19 cellular contexts compared by ENCODE assay signal in the genomic region with DNA sequence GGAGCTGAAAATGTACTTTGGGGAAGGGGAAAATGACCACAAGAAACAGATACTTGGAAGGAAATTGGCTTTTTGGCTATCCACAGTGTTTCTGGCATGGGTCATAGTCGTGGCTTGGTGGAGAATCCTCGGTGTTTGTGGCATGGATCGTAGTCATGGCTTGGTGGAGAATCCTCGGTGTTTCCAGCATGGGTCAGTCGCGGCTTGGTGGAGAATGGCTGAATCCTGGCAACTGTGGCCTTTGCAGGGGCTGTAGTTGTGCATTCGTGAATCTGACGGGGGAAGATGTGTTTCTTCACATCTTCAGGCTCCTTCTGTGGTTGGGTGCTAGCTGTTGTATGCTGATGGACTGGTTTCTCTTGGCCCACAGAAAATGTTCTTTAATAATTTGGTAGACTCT.
DNase-seq lines count a peak whose midpoint lies in the region; ATAC-seq, FAIRE-seq and TF ChIP-seq lines count a peak whose summit lies in the region.
"Had no signal": no experiment of that assay in that cellular context is flagged by ENCODE, and none has a peak within 500 bp of the region (broad histone marks: within the 10 kb centered on the region; RNA-seq: fewer than 3 reads in every experiment).

No MANE protein-coding gene starts in this region.

- H3K27ac Mint-ChIP-seq in naive B cell: peak overlapping the region in 2 of 6 donors; percentile 43 to 62
- H3K27ac Mint-ChIP-seq in naive thymus-derived CD8-positive, alpha-beta T cell: peak overlapping the region in 1 of 10 donors; percentile 13
- H3K27ac Mint-ChIP-seq: CD8-positive, alpha-beta memory T cell had no signal

- H4K20me1 ChIP-seq in BLaER1 treated with 17β-estradiol and CSF1 and Interleukin-3, amounts not matched to agents 10 nM and 100 nM: peaks cover 0 to 30% (median 22%) of the 10 kb centered on the region in 11 experiments; a peak in 17 of 22 replicates

- H3K27me3 Mint-ChIP-seq in naive B cell: peaks cover 0 to 8% (median 4%) of the 10 kb centered on the region in 3 donors
- peaks cover 2 to 13% (median 5%) of the 10 kb centered on the region in 5 donors for H3K27me3 Mint-ChIP-seq in naive thymus-derived CD8-positive, alpha-beta T cell

- peak overlapping the region in 6 of 11 experiments; percentile 84 to 95 (median 90); a peak in 9 of 22 replicates for H3K4me2 ChIP-seq in BLaER1 treated with 17β-estradiol and CSF1 and Interleukin-3, amounts not matched to agents 10 nM and 100 nM
- H3K4me2 ChIP-seq: GM23338 had no signal

- H3K27me3 ChIP-seq in BLaER1 treated with 17β-estradiol and CSF1 and Interleukin-3, amounts not matched to agents 10 nM and 100 nM: peaks cover 87 to 100% (median 95%) of the 10 kb centered on the region in 11 experiments
- H3K27me3 ChIP-seq in small intestine (ENCODE audit: control insufficient read depth in 2 of 2, insufficient read depth in 2 of 2, low read length in 2 of 2): no peaks in the 10 kb centered on the region

- H3K4me3 Mint-ChIP-seq in naive B cell: peak overlapping the region in 6 of 8 donors; percentile 25 to 84 (median 32)
- H3K4me3 Mint-ChIP-seq in naive thymus-derived CD8-positive, alpha-beta T cell: no peak overlapping the region
- H3K4me3 Mint-ChIP-seq: CD8-positive, alpha-beta memory T cell; GM23338 had no signal

- peaks cover 0 to 6% (median 0%) of the 10 kb centered on the region in 11 experiments; a peak in 3 of 22 replicates for H3K36me3 ChIP-seq in BLaER1 treated with 17β-estradiol and CSF1 and Interleukin-3, amounts not matched to agents 10 nM and 100 nM
- no peaks in the 10 kb centered on the region for H3K36me3 ChIP-seq in small intestine (ENCODE audit: control insufficient read depth in 2 of 2, insufficient read depth in 2 of 2, low read length in 2 of 2)

- 72 to 87% (median 74%) methylated on average over 8 of the region's 8 CpGs for WGBS in small intestine, 3 donors

- TF ChIP-seq CTCF in VCaP (conservative IDR thresholded peaks at IDR 0.05): no peak

- H3K4me1 ChIP-seq in BLaER1 treated with 17β-estradiol and CSF1 and Interleukin-3, amounts not matched to agents 10 nM and 100 nM: peaks cover 19 to 37% (median 32%) of the 10 kb centered on the region in 10 experiments
- no peaks in the 10 kb centered on the region for H3K4me1 ChIP-seq in small intestine (ENCODE audit: control insufficient read depth in 2 of 2, insufficient read depth in 1 of 2, low read depth in 1 of 2, low read length in 1 of 2)

- H3K9me3 ChIP-seq in BLaER1 treated with 17β-estradiol and CSF1 and Interleukin-3, amounts not matched to agents 10 nM and 100 nM (replicated peaks in 1 of 11): peaks cover 37 to 43% (median 41%) of the 10 kb centered on the region in 11 experiments
- H3K9me3 ChIP-seq in small intestine (ENCODE audit: control insufficient read depth, low read depth): no peaks in the 10 kb centered on the region

- no peak for ATAC-seq in naive B cell (ENCODE audit: low read depth in 2 of 2)
- ATAC-seq in naive thymus-derived CD8-positive, alpha-beta T cell: no peak
- ATAC-seq: HCT116 had no signal

- H3K27ac ChIP-seq in BLaER1 treated with 17β-estradiol and CSF1 and Interleukin-3, amounts not matched to agents 10 nM and 100 nM: no peak overlapping the region
- H3K27ac ChIP-seq in VCaP (peak overlapping the region; percentile 72), small intestine (ENCODE audit: low read depth in 1 of 2, low read length in 1 of 2) (no peak overlapping the region)

- H3K9ac ChIP-seq in BLaER1 treated with 17β-estradiol and CSF1 and Interleukin-3, amounts not matched to agents 10 nM and 100 nM: no peak overlapping the region

- FAIRE-seq in small intestine (lab: Jason Lieb, UNC): no peak
- FAIRE-seq: HTR-8/SVneo had no signal

- H3K36me3 Mint-ChIP-seq in naive B cell: peaks cover 10 to 19% of the 10 kb centered on the region in 2 donors
- peaks cover 0 to 6% (median 3%) of the 10 kb centered on the region in 3 donors for H3K36me3 Mint-ChIP-seq in naive thymus-derived CD8-positive, alpha-beta T cell
- H3K36me3 Mint-ChIP-seq: CD8-positive, alpha-beta memory T cell had no signal

- DNase-seq in naive B cell (no peak), small intestine (peak; percentile 21), NCI-H774 (lab: John Stamatoyannopoulos, UW) (no peak), DMS 273 (lab: John Stamatoyannopoulos, UW; ENCODE audit: unreplicated experiment) (no peak)
- no peak for DNase-seq in naive thymus-derived CD8-positive, alpha-beta T cell
- DNase-seq: CD8-positive, alpha-beta memory T cell; GF-D8; MV-4-11; NCI-H1694; NCI-H2081; NCI-H2171; NCI-H345; NCI-H524 treated with DMSO at 0.1 percent for 48 hours; Right ventricle myocardium superior had no signal

- peaks cover 0 to 14% (median 9%) of the 10 kb centered on the region in 7 donors for H3K9me3 Mint-ChIP-seq in naive B cell
- peaks cover 0 to 17% (median 7%) of the 10 kb centered on the region in 9 donors for H3K9me3 Mint-ChIP-seq in naive thymus-derived CD8-positive, alpha-beta T cell

- no peak overlapping the region for H3K4me3 ChIP-seq in BLaER1 treated with 17β-estradiol and CSF1 and Interleukin-3, amounts not matched to agents 10 nM and 100 nM
- H3K4me3 ChIP-seq in small intestine (ENCODE audit: low read depth in 1 of 2, low read length in 2 of 2): no peak overlapping the region
- H3K4me3 ChIP-seq: GM23338 had no signal

- peaks cover 36 to 52% (median 38%) of the 10 kb centered on the region in 3 donors for H3K4me1 Mint-ChIP-seq in naive B cell
- H3K4me1 Mint-ChIP-seq in naive thymus-derived CD8-positive, alpha-beta T cell: peaks cover 0 to 15% (median 0%) of the 10 kb centered on the region in 4 donors
- H3K4me1 Mint-ChIP-seq: CD8-positive, alpha-beta memory T cell had no signal

- POLR2A ChIA-PET in naive thymus-derived CD8-positive, alpha-beta T cell (lab: Charles Lee): no interaction called here

Comparison
In these comparisons a context has a peak if more than half of its experiments do, and no peak if none do; other contexts are left out.
1. H3K4me3 Mint-ChIP-seq: peak in naive B cell (6 of 8); none in naive thymus-derived CD8-positive, alpha-beta T cell (0 of 10).